Comparison of ENCODE assay signal across 21 cellular contexts in the genomic region with DNA sequence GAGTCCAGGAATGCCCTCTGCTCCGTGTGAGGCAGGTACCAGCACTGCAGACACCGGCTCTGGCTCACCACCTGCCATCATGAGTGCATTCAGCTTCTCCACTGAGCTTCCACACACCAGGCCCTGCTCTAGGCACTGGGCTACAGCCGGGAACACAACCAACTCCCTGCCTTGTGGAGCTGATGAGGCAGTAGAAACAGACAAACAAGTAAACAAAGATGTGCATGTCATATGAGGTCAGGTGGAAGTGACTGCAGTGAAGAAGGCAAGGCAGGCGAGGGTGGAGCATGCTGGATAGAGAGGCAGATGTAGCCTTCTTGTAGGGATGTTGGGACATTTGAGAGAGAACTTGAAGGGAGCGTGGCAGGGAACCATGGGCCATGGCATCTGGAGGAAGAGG. TPM values are rescaled to one million over a fixed set of nuclear protein-coding genes. Genes with fewer than 3 reads are reported as not detected.
DNase-seq lines count a peak whose midpoint lies in the region; ATAC-seq, FAIRE-seq and TF ChIP-seq lines count a peak whose summit lies in the region.
"Had no signal": no experiment of that assay in that cellular context is flagged by ENCODE, and none has a peak within 500 bp of the region (broad histone marks: within the 10 kb centered on the region; RNA-seq: fewer than 3 reads in every experiment).

No MANE protein-coding gene starts in this region.

- no peaks in the 10 kb centered on the region for H3K27me3 Mint-ChIP-seq in activated T-cell treated with anti-CD3 and anti-CD28 coated beads, Interleukin-2, amount 50 U/mL, for 72 hours (ENCODE audit: low read depth)
- H3K27me3 Mint-ChIP-seq in naive thymus-derived CD4-positive, alpha-beta T cell, result no peaks in the 10 kb centered on the region

- peak overlapping the region; percentile 72 for H3K27ac Mint-ChIP-seq in activated T-cell treated with anti-CD3 and anti-CD28 coated beads, Interleukin-2, amount 50 U/mL, for 72 hours
- peak overlapping the region; percentile 80 to 96 (median 88) for H3K27ac Mint-ChIP-seq in naive thymus-derived CD4-positive, alpha-beta T cell

- no peak for TF ChIP-seq POLR2A in GM12891 (IDR thresholded peaks at IDR 0.05; ENCODE audit: low read depth, low read length)

- ATAC-seq in activated T-cell treated with anti-CD3 and anti-CD28 coated beads, Interleukin-2, amount 50 U/mL, for 72 hours (replicated peaks in 1 of 2), result no peak
- no peak for ATAC-seq in naive thymus-derived CD4-positive, alpha-beta T cell

- peaks cover 82% of the 10 kb centered on the region for H3K4me1 Mint-ChIP-seq in activated T-cell treated with anti-CD3 and anti-CD28 coated beads, Interleukin-2, amount 50 U/mL, for 72 hours (ENCODE audit: low read depth)
- H3K4me1 Mint-ChIP-seq in naive thymus-derived CD4-positive, alpha-beta T cell, result peaks cover 66 to 90% (median 80%) of the 10 kb centered on the region in 7 donors

- no peaks in the 10 kb centered on the region for H3K9me3 Mint-ChIP-seq in activated T-cell treated with anti-CD3 and anti-CD28 coated beads, Interleukin-2, amount 50 U/mL, for 72 hours
- no peaks in the 10 kb centered on the region for H3K9me3 Mint-ChIP-seq in naive thymus-derived CD4-positive, alpha-beta T cell

- FAIRE-seq in GM12891 (lab: Jason Lieb, UNC), result peak; percentile 20
- FAIRE-seq: astrocyte had no signal

- in situ Hi-C loops in G401 (cut with HindIII; ENCODE audit: low sequenced_read_pairs), result no loop called here

- no peaks in the 10 kb centered on the region for H3K9me3 ChIP-seq in naive thymus-derived CD4-positive, alpha-beta T cell (ENCODE audit: control insufficient read depth in 2 of 3, low read length in 3 of 3)
- H3K9me3 ChIP-seq: upper lobe of left lung had no signal

- H3K4me1 ChIP-seq in naive thymus-derived CD4-positive, alpha-beta T cell (ENCODE audit: control insufficient read depth in 2 of 2, insufficient read depth in 2 of 2, low read length in 2 of 2), result peaks cover 54 to 62% of the 10 kb centered on the region in 2 donors

- intact Hi-C loops in naive thymus-derived CD4-positive, alpha-beta T cell (cut with micrococcal nuclease), result no loop called here

- peak overlapping the region; percentile 19 for H3K4me3 ChIP-seq in naive thymus-derived CD4-positive, alpha-beta T cell (ENCODE audit: low read length)
- H3K4me3 ChIP-seq: upper lobe of left lung had no signal

- H3K27me3 ChIP-seq in naive thymus-derived CD4-positive, alpha-beta T cell (ENCODE audit: control insufficient read depth in 2 of 2, insufficient read depth in 2 of 2, low read length in 2 of 2), result no peaks in the 10 kb centered on the region
- H3K27me3 ChIP-seq: upper lobe of left lung had no signal

- peak; percentile 5 for DNase-seq in NCI-H2171 treated with DMSO at 0.1 percent for 48 hours (lab: John Stamatoyannopoulos, UW)
- no peak for DNase-seq in NCI-H2171 (lab: John Stamatoyannopoulos, UW)
- no peak for DNase-seq in GM12891 (ENCODE audit: insufficient read length, low spot score)
- DNase-seq in activated T-cell treated with anti-CD3 and anti-CD28 coated beads, Interleukin-2, amount 50 U/mL, for 72 hours, result no peak
- DNase-seq in naive thymus-derived CD4-positive, alpha-beta T cell, result no peak
- DNase-seq in G401 (ENCODE audit: low spot score), result no peak
- DNase-seq in kidney glomerular epithelial cell (lab: John Stamatoyannopoulos, UW), result no peak
- DNase-seq in DMS153 treated with DMSO at 0.1 percent for 48 hours (lab: John Stamatoyannopoulos, UW; ENCODE audit: unreplicated experiment), result no peak
- DNase-seq: cortex of kidney, EL, HCEC 1CT, mesenchymal stem cell, NCI-H2107, NCI-H82, occipital lobe, SW 1271, upper lobe of left lung, WERI-Rb-1 had no signal

- peaks cover 18 to 35% of the 10 kb centered on the region in 2 donors for H3K36me3 Mint-ChIP-seq in activated T-cell treated with anti-CD3 and anti-CD28 coated beads, Interleukin-2, amount 50 U/mL, for 72 hours (ENCODE audit: insufficient read depth in 2 of 2)
- H3K36me3 Mint-ChIP-seq in naive thymus-derived CD4-positive, alpha-beta T cell, result peaks cover 4 to 66% (median 36%) of the 10 kb centered on the region in 5 donors

- H3K36me3 ChIP-seq in naive thymus-derived CD4-positive, alpha-beta T cell (ENCODE audit: control insufficient read depth in 2 of 3, insufficient read depth in 3 of 3, low read length in 3 of 3), result peaks cover 0 to 15% (median 0%) of the 10 kb centered on the region in 3 experiments
- H3K36me3 ChIP-seq: WERI-Rb-1 had no signal

- H3K4me3 Mint-ChIP-seq in activated T-cell treated with anti-CD3 and anti-CD28 coated beads, Interleukin-2, amount 50 U/mL, for 72 hours, result peak overlapping the region; percentile 83 to 97
- peak overlapping the region; percentile 36 to 98 (median 84) for H3K4me3 Mint-ChIP-seq in naive thymus-derived CD4-positive, alpha-beta T cell

- POLR2A ChIA-PET in naive thymus-derived CD4-positive, alpha-beta T cell (lab: Charles Lee), result interaction anchor here (1.7 to 12.9 kb wide), 4 partner anchors 9 to 47 kb away, joined by 10 to 182 read pairs (median 65); partner anchors contain the start of gene NLRC5

- CTCF ChIA-PET in naive thymus-derived CD4-positive, alpha-beta T cell (lab: Charles Lee), result interaction anchor here (1.0 kb wide), 1 partner anchor 15 kb away, joined by 3 read pairs; no protein-coding TSS in a partner anchor

- H3K27ac ChIP-seq in naive thymus-derived CD4-positive, alpha-beta T cell (ENCODE audit: low read depth, low read length), result peak overlapping the region; percentile 77
- H3K27ac ChIP-seq: 22Rv1, WERI-Rb-1 had no signal

TF ChIP-seq in GM12891, 5 proteins besides CTCF, POLR2A, EP300 and RAD21:
- no peak for TF ChIP-seq TAF1 (IDR thresholded peaks at IDR 0.05; ENCODE audit: low read depth, low read length)
- no peak for TF ChIP-seq POLR2AphosphoS5 (IDR thresholded peaks at IDR 0.05; ENCODE audit: low read depth, low read length)
- TF ChIP-seq PAX5 (IDR thresholded peaks at IDR 0.05; ENCODE audit: insufficient read depth, low read length, severe bottlenecking), result no peak
TF ChIP-seq in GM12891: peak in this region for 0.

RNA-seq across cellular contexts. Expression of gene NLRC5, which starts 5.0 kb away (rescaled TPM):
- 44.7 TPM for polyA plus RNA-seq in GM12891 (2012; ENCODE audit: low read depth, missing spikeins)
- total RNA-seq in activated T-cell treated with anti-CD3 and anti-CD28 coated beads, Interleukin-2, amount 50 U/mL, for 72 hours, result 100 to 1,000 TPM; 239 to 256 TPM
- total RNA-seq in naive thymus-derived CD4-positive, alpha-beta T cell, result 100 to 1,000 TPM; 380 to 615 (median 394) TPM
- polyA plus RNA-seq in naive thymus-derived CD4-positive, alpha-beta T cell, result 100 to 1,000 TPM in 1 of 2 donors, 10 to 100 TPM in 1; 76.0 to 122 TPM
- total RNA-seq in G401 (2014; rRNA removed; shearing (Covaris generic)), result 0.07 TPM in 1 of 2 replicates, not detected in the other

RNA-seq across cellular contexts. Expression of gene CETP, which starts 32.6 kb away (rescaled TPM):
- polyA plus RNA-seq in GM12891 (2012; ENCODE audit: low read depth, missing spikeins), result 7.3 TPM
- under 1 TPM in 1 of 2 donors, not detected in 1; 0.36 TPM for total RNA-seq in activated T-cell treated with anti-CD3 and anti-CD28 coated beads, Interleukin-2, amount 50 U/mL, for 72 hours
- not detected for total RNA-seq in naive thymus-derived CD4-positive, alpha-beta T cell
- under 1 TPM; 0.17 to 0.25 TPM for polyA plus RNA-seq in naive thymus-derived CD4-positive, alpha-beta T cell
- total RNA-seq in G401 (2014; rRNA removed; shearing (Covaris generic)), result not detected in 2 replicates
- total RNA-seq: astrocyte, epithelial cell of proximal tubule had no signal

Comparison
In these comparisons a context has a peak if more than half of its experiments do, and no peak if none do; other contexts are left out.
1. RNA of gene NLRC5, which starts 5.0 kb away (total RNA-seq): 380 to 615 TPM in naive thymus-derived CD4-positive, alpha-beta T cell and 239 to 256 TPM in activated T-cell treated with anti-CD3 and anti-CD28 coated beads, Interleukin-2, amount 50 U/mL, for 72 hours; 0.07 TPM in G401; every median in the first group is over 100 times any median in the second.